In the genomic region with DNA sequence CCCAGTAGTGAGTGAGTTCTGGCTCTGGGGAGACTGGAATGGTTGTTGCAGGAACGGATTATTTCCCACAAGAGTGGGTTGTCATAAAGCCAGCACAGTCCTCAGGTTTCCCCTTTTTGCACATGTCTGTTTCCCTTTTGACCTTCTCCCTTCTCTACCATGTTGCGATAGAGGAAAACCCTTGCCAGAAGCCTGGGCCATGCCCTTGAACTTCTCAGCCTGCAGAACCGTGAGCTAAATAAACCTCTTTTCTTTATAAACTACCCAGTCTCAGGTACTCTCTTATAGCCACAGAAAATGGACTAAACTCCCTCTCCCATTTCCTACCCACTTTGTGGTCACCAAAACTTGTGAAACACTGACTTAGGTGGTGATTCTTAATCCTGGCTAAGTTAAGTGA, we compare ENCODE assay signal across 1 cellular context.
TF ChIP-seq lines count a peak whose summit lies in the region.

No MANE protein-coding gene starts in this region.

TF ChIP-seq in K562, 482 proteins besides CTCF, POLR2A, EP300 and RAD21:
- TF ChIP-seq CHD1 (IDR thresholded peaks at IDR 0.05; ENCODE audit: low read length): no peak
- TF ChIP-seq ESRRA (IDR thresholded peaks at IDR 0.05; ENCODE audit: borderline replicate concordance, low read depth): no peak
- peak; percentile 99 for TF ChIP-seq ZNF766 (CRISPR knock-in tag; conservative IDR thresholded peaks at IDR 0.05)
- no peak for TF ChIP-seq C11orf30 (IDR thresholded peaks at IDR 0.05; ENCODE audit: low read depth)
